In the genomic region with DNA sequence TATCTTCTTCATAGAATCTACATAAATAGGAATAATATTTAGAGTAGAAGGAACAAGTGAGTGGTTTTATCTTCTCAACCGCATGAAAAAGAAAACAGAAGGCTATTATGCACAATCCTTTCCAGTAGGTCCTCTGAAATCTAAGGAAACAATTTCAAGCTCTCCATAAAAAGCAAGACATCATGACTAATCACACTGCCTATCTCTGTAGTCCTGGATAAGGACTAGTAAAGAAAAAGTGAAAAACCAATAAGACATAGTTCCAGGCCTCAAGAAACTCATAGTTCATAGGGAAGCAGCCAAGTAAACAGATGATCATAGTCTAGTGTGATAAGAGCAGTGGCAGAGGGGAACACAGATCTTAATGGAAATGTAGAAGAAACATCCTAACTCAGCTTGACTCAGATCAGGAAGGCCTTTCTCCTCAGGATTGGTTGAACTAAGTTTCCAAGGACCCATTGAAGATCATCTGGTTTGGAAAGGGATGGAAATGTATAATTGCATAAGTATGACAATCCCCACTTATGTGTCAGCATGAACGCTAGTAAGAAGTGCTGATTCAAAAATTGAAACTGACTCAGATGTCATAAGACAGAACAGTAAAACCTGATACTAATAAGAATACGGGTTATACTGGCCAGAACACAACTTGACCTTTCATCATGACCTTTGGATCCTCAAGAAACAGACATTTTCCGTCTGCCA, we compare ENCODE assay signal across 1 cellular context.
TF ChIP-seq lines count a peak whose summit lies in the region.

No MANE protein-coding gene starts in this region.

TF ChIP-seq in HepG2, 621 proteins besides CTCF, POLR2A, EP300 and RAD21 (continued from another document):
- TF ChIP-seq, protein P1, sequence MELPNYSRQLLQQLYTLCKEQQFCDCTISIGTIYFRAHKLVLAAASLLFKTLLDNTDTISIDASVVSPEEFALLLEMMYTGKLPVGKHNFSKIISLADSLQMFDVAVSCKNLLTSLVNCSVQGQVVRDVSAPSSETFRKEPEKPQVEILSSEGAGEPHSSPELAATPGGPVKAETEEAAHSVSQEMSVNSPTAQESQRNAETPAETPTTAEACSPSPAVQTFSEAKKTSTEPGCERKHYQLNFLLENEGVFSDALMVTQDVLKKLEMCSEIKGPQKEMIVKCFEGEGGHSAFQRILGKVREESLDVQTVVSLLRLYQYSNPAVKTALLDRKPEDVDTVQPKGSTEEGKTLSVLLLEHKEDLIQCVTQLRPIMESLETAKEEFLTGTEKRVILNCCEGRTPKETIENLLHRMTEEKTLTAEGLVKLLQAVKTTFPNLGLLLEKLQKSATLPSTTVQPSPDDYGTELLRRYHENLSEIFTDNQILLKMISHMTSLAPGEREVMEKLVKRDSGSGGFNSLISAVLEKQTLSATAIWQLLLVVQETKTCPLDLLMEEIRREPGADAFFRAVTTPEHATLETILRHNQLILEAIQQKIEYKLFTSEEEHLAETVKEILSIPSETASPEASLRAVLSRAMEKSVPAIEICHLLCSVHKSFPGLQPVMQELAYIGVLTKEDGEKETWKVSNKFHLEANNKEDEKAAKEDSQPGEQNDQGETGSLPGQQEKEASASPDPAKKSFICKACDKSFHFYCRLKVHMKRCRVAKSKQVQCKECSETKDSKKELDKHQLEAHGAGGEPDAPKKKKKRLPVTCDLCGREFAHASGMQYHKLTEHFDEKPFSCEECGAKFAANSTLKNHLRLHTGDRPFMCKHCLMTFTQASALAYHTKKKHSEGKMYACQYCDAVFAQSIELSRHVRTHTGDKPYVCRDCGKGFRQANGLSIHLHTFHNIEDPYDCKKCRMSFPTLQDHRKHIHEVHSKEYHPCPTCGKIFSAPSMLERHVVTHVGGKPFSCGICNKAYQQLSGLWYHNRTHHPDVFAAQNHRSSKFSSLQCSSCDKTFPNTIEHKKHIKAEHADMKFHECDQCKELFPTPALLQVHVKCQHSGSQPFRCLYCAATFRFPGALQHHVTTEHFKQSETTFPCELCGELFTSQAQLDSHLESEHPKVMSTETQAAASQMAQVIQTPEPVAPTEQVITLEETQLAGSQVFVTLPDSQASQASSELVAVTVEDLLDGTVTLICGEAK (IDR thresholded peaks at IDR 0.05), result no peak
- TF ChIP-seq, protein P1 (CRISPR knock-in tag; IDR thresholded peaks at IDR 0.05), result no peak
- TF ChIP-seq PITX1 (CRISPR knock-in tag; IDR thresholded peaks at IDR 0.05), result no peak
